7 cellular contexts compared by ENCODE assay signal in genomic region chr6:31397153-31397499, GRCh38. TPM values are rescaled to one million over a fixed set of nuclear protein-coding genes. Genes with fewer than 3 reads are reported as not detected.
DNase-seq lines count a peak whose midpoint lies in the region; ATAC-seq and TF ChIP-seq lines count a peak whose summit lies in the region.
"Not testable (repeated sequence)": the region's sequence is repeated elsewhere in the genome, so short reads cannot be mapped to it uniquely, and the experiment has no call there.

No MANE protein-coding gene starts in this region.

- H3K79me2 ChIP-seq in PC-9 (ENCODE audit: low read depth): not testable (repeated sequence)
- peaks cover 13% of the 10 kb centered on the region for H3K79me2 ChIP-seq in osteoblast (ENCODE audit: insufficient read depth, low read length)

- intact Hi-C loops in PC-9 (cut with micrococcal nuclease; ENCODE audit: unreplicated experiment) (loop anchor here (1.0 kb wide), 1 partner anchor 44 kb away; no protein-coding TSS in a partner anchor), activated B cell treated with CpG ODN at 0.5 μM for 24 hours (cut with micrococcal nuclease) (loop anchor here (1.0 kb wide), 1 partner anchor 44 kb away; no protein-coding TSS in a partner anchor)

- H4K20me1 ChIP-seq in PC-9 (ENCODE audit: insufficient read depth); osteoblast (ENCODE audit: insufficient read depth, low read length): not testable (repeated sequence)

- BruUV-seq in PC-9 (replicated peaks; lab: Mats Ljungman, UMichigan): not testable (repeated sequence)

- POLR2A ChIA-PET in PC-9 (lab: Charles Lee; ENCODE audit: unreplicated experiment); activated B cell treated with CpG ODN at 0.5 μM for 24 hours (lab: Charles Lee): not testable (repeated sequence)

- H3K4me1 ChIP-seq in CD4-positive, CD25-positive, alpha-beta regulatory T cell (ENCODE audit: control insufficient read depth, insufficient read depth, low read length, poor library complexity, severe bottlenecking): peaks cover 42% of the 10 kb centered on the region
- H3K4me1 ChIP-seq in HAP-1 (peaks cover 32% of the 10 kb centered on the region), iPS-18a (ENCODE audit: control insufficient read depth, low read depth, low read length) (peaks cover 21% of the 10 kb centered on the region), osteoblast (ENCODE audit: insufficient read depth, low read length) (peaks cover 20% of the 10 kb centered on the region)
- H3K4me1 ChIP-seq in PC-9 (replicated peaks; ENCODE audit: insufficient read depth): not testable (repeated sequence)

- H3K27ac Mint-ChIP-seq in CD4-positive, CD25-positive, alpha-beta regulatory T cell: peak overlapping the region; percentile 4 to 83 (median 17)
- H3K27ac Mint-ChIP-seq in activated B cell treated with CpG ODN at 0.5 μM for 24 hours: not testable (repeated sequence)
- H3K27ac Mint-ChIP-seq in brain: peak overlapping the region in 2 of 5 experiments; percentile 27 to 68

- not testable (repeated sequence) for H3F3A ChIP-seq in PC-9 (ENCODE audit: insufficient read depth, low read depth)

- not testable (repeated sequence) for H3K9me3 Mint-ChIP-seq in CD4-positive, CD25-positive, alpha-beta regulatory T cell; activated B cell treated with CpG ODN at 0.5 μM for 24 hours; brain

- not testable (repeated sequence) for ATAC-seq in CD4-positive, CD25-positive, alpha-beta regulatory T cell (ENCODE audit: low read depth in 2 of 2); activated B cell treated with CpG ODN at 0.5 μM for 24 hours (ENCODE audit: low read depth)

- H3K4me2 ChIP-seq in PC-9: not testable (repeated sequence)
- peak overlapping the region; percentile 76 for H3K4me2 ChIP-seq in osteoblast (ENCODE audit: insufficient read depth, low read length)

- H3K27me3 ChIP-seq in CD4-positive, CD25-positive, alpha-beta regulatory T cell (ENCODE audit: control insufficient read depth, insufficient read depth, low read length); HAP-1 (ENCODE audit: low read depth); PC-9 (ENCODE audit: insufficient read depth, low read depth); osteoblast (ENCODE audit: insufficient read depth, low read length): not testable (repeated sequence)
- peaks cover 87% of the 10 kb centered on the region for H3K27me3 ChIP-seq in iPS-18a (ENCODE audit: control insufficient read depth, insufficient read depth, low read length)

- peaks cover 11% of the 10 kb centered on the region for H3K36me3 Mint-ChIP-seq in CD4-positive, CD25-positive, alpha-beta regulatory T cell
- peaks cover 20% of the 10 kb centered on the region for H3K36me3 Mint-ChIP-seq in activated B cell treated with CpG ODN at 0.5 μM for 24 hours (ENCODE audit: low read depth)
- not testable (repeated sequence) for H3K36me3 Mint-ChIP-seq in brain

- H3K4me3 Mint-ChIP-seq in CD4-positive, CD25-positive, alpha-beta regulatory T cell: peak overlapping the region; percentile 47 to 83 (median 79)
- H3K4me3 Mint-ChIP-seq in activated B cell treated with CpG ODN at 0.5 μM for 24 hours: peak overlapping the region; percentile 57
- H3K4me3 Mint-ChIP-seq in brain: peak overlapping the region; percentile 40 to 86 (median 52)

- not testable (repeated sequence) for H3K27ac ChIP-seq in CD4-positive, CD25-positive, alpha-beta regulatory T cell (ENCODE audit: insufficient read depth, low read length, poor library complexity, severe bottlenecking); PC-9; iPS-18a (ENCODE audit: low read length); osteoblast (ENCODE audit: low read depth, low read length)

- H3K9me3 ChIP-seq in CD4-positive, CD25-positive, alpha-beta regulatory T cell (ENCODE audit: control insufficient read depth in 2 of 2, low read length in 2 of 2); HAP-1; PC-9 (ENCODE audit: insufficient read depth, low read depth); iPS-18a (ENCODE audit: control insufficient read depth, low read depth, low read length); osteoblast (ENCODE audit: low read depth, low read length): not testable (repeated sequence)

- not testable (repeated sequence) for DNase-seq in CD4-positive, CD25-positive, alpha-beta regulatory T cell; HAP-1 (ENCODE audit: low spot score in 2 of 2); PC-9; activated B cell treated with CpG ODN at 0.5 μM for 24 hours; osteoblast (ENCODE audit: insufficient read length, low spot score, missing footprints)

- peak overlapping the region; percentile 43 for H3K4me3 ChIP-seq in CD4-positive, CD25-positive, alpha-beta regulatory T cell (ENCODE audit: low read depth, low read length)
- peak overlapping the region; percentile 65 for H3K4me3 ChIP-seq in HAP-1
- not testable (repeated sequence) for H3K4me3 ChIP-seq in PC-9
- H3K4me3 ChIP-seq in iPS-18a (ENCODE audit: low read length): peak overlapping the region; percentile 24
- H3K4me3 ChIP-seq in osteoblast (ENCODE audit: insufficient read depth, low read length): peak overlapping the region; percentile 45

- H3K9me2 ChIP-seq in PC-9 (ENCODE audit: insufficient read depth): not testable (repeated sequence)

- CTCF ChIA-PET in PC-9 (lab: Charles Lee): not testable (repeated sequence)
- CTCF ChIA-PET in activated B cell treated with CpG ODN at 0.5 μM for 24 hours (lab: Charles Lee): interaction anchor here (1.0 to 4.5 kb wide), 4 partner anchors 42 to 55 kb away, joined by 3 to 22 read pairs (median 12); no protein-coding TSS in a partner anchor

- H3K36me3 ChIP-seq in CD4-positive, CD25-positive, alpha-beta regulatory T cell (ENCODE audit: control insufficient read depth, insufficient read depth, low read length); HAP-1 (replicated peaks); PC-9 (ENCODE audit: low read depth); iPS-18a (ENCODE audit: control insufficient read depth, low read depth, low read length); osteoblast (ENCODE audit: insufficient read depth, low read length): not testable (repeated sequence)

- H3K9ac ChIP-seq in iPS-18a (ENCODE audit: low read length): not testable (repeated sequence)

- not testable (repeated sequence) for H2AFZ ChIP-seq in PC-9; osteoblast (ENCODE audit: low read length)

- peaks cover 24 to 66% (median 40%) of the 10 kb centered on the region in 4 donors for H3K4me1 Mint-ChIP-seq in CD4-positive, CD25-positive, alpha-beta regulatory T cell
- H3K4me1 Mint-ChIP-seq in activated B cell treated with CpG ODN at 0.5 μM for 24 hours: peaks cover 30% of the 10 kb centered on the region
- peaks cover 36% of the 10 kb centered on the region for H3K4me1 Mint-ChIP-seq in brain

- TF ChIP-seq CTCF in PC-9 (conservative IDR thresholded peaks at IDR 0.05) (peak; percentile 23; the same call in 1 of the 2 replicates), brain (conservative IDR thresholded peaks at IDR 0.05) (peak in 1 of 2 experiments; percentile 43)
- TF ChIP-seq CTCF in activated B cell treated with CpG ODN at 0.5 μM for 24 hours (IDR thresholded peaks at IDR 0.05); osteoblast (IDR thresholded peaks at IDR 0.05; ENCODE audit: extremely low read depth, low read depth, low read length): not testable (repeated sequence)

- in situ Hi-C loops in HAP-1 (cut with MboI; ENCODE audit: low sequenced_read_pairs): not testable (repeated sequence)

- H3K27me3 Mint-ChIP-seq in CD4-positive, CD25-positive, alpha-beta regulatory T cell; activated B cell treated with CpG ODN at 0.5 μM for 24 hours: not testable (repeated sequence)
- H3K27me3 Mint-ChIP-seq in brain: peaks cover 41% of the 10 kb centered on the region

RNA-seq across cellular contexts. Expression of gene MICA, which starts 6.3 kb away (rescaled TPM):
- total RNA-seq in CD4-positive, CD25-positive, alpha-beta regulatory T cell: 15.9 TPM
- polyA plus RNA-seq in CD4-positive, CD25-positive, alpha-beta regulatory T cell: 10 to 100 TPM in 1 of 4 donors, 1 to 10 TPM in 3; 6.4 to 10.6 (median 7.5) TPM
- total RNA-seq in PC-9 (2021) (11.8 and 13.5 TPM in 2 replicates), activated B cell treated with CpG ODN at 0.5 μM for 24 hours (8.9 and 9.0 TPM in 2 replicates), osteoblast (31.1 and 40.1 TPM in 2 replicates)
- 3.0 TPM for polyA plus RNA-seq in brain (ENCODE audit: insufficient read depth, low read depth, low replicate concordance)

RNA-seq across cellular contexts. Expression of gene HLA-B, which starts 40.1 kb away (rescaled TPM):
- 8,618 TPM for total RNA-seq in CD4-positive, CD25-positive, alpha-beta regulatory T cell
- 1,000 to 10,000 TPM; 4,778 to 8,292 (median 6,791) TPM for polyA plus RNA-seq in CD4-positive, CD25-positive, alpha-beta regulatory T cell
- total RNA-seq in PC-9 (2021) (137 and 204 TPM in 2 replicates), activated B cell treated with CpG ODN at 0.5 μM for 24 hours (3,667 and 3,668 TPM in 2 replicates), osteoblast (455 and 510 TPM in 2 replicates)
- polyA plus RNA-seq in brain (ENCODE audit: insufficient read depth, low read depth, low replicate concordance): 404 TPM
